ENCODE assay signal across 11 cellular contexts in genomic region chr5:139796061-139796806, GRCh38. TPM values are rescaled to one million over a fixed set of nuclear protein-coding genes. Genes with fewer than 3 reads are reported as not detected.
DNase-seq lines count a peak whose midpoint lies in the region; ATAC-seq, FAIRE-seq and TF ChIP-seq lines count a peak whose summit lies in the region.
"Had no signal": no experiment of that assay in that cellular context is flagged by ENCODE, and none has a peak within 500 bp of the region (broad histone marks: within the 10 kb centered on the region; RNA-seq: fewer than 3 reads in every experiment).

No MANE protein-coding gene starts in this region.

- H3K23ac ChIP-seq in H1 (ENCODE audit: insufficient read length), result no peak overlapping the region

- no peak overlapping the region for H2BK12ac ChIP-seq in H1 (ENCODE audit: low read depth, low read length)

- no peak overlapping the region for H3K27ac ChIP-seq in H1 (ENCODE audit: low read depth, low read length)

- no peak overlapping the region for H2BK5ac ChIP-seq in H1 (ENCODE audit: low read depth, low read length)

- H3K4me3 ChIP-seq in H1 (ENCODE audit: extremely low read depth in 1 of 4, insufficient read depth in 2 of 4, low read depth in 3 of 4, low read length in 4 of 4), result peak overlapping the region; percentile 35 to 81 (median 50)
- H3K4me3 ChIP-seq in neuron (ENCODE audit: low read length), result peak overlapping the region; percentile 33

- H4K91ac ChIP-seq in H1 (replicated peaks; ENCODE audit: insufficient read length, low read length), result no peak overlapping the region

- peak in 2 of 3 experiments; percentile 48 for DNase-seq in NCI-H1417 (lab: John Stamatoyannopoulos, UW)
- no peak for DNase-seq in NCI-H1417 treated with DMSO at 0.1 percent for 48 hours (lab: John Stamatoyannopoulos, UW)
- DNase-seq in H1 (ENCODE audit: low read depth in 1 of 2, low spot score in 2 of 2), result peak in 1 of 2 experiments; percentile 63
- DNase-seq in HUDEP-2 (lab: John Stamatoyannopoulos, UW; ENCODE audit: unreplicated experiment in 76 of 76), result no peak
- DNase-seq: effector CD8-positive, alpha-beta T cell; kidney had no signal

- TF ChIP-seq EP300 in Ishikawa (IDR thresholded peaks at IDR 0.05; ENCODE audit: borderline replicate concordance) (no peak), H1 (IDR thresholded peaks at IDR 0.05; ENCODE audit: borderline replicate concordance in 1 of 2, low read depth in 2 of 2, low read length in 2 of 2) (no peak)

- no peak overlapping the region for H3K9ac ChIP-seq in H1 (replicated peaks in 1 of 4; ENCODE audit: extremely low read depth in 1 of 4, low read depth in 3 of 4, low read length in 3 of 4)

- no peak overlapping the region for H2BK20ac ChIP-seq in H1 (ENCODE audit: low read length)

- TF ChIP-seq CTCF in H1 (IDR thresholded peaks at IDR 0.05; ENCODE audit: control extremely low read depth in 1 of 3, insufficient read depth in 1 of 3, low read depth in 1 of 3, low read length in 3 of 3), result 0 out of 4 replicates have a peak, but pooled peaks of 1 of the 3 experiments have one; percentile 3

- no peak for TF ChIP-seq RAD21 in Ishikawa (IDR thresholded peaks at IDR 0.05; ENCODE audit: low read depth)
- no peak for TF ChIP-seq RAD21 in H1 (IDR thresholded peaks at IDR 0.05 in 1 of 2, conservative IDR thresholded peaks at IDR 0.05 in 1 of 2; ENCODE audit: low read depth in 2 of 2, low read length in 2 of 2)

- H4K8ac ChIP-seq in H1 (ENCODE audit: extremely low read depth, insufficient read depth, low read length), result no peak overlapping the region; the same call in 1 of the 2 replicates

- peak overlapping the region; percentile 81 to 83 for H3K4me2 ChIP-seq in H1 (ENCODE audit: insufficient read depth in 1 of 2, low read depth in 2 of 2, low read length in 2 of 2)

- H3K27me3 ChIP-seq in H1 (replicated peaks in 1 of 4; ENCODE audit: control insufficient read depth in 3 of 4, extremely low read depth in 1 of 4, insufficient read depth in 3 of 4, low read length in 3 of 4) (peaks cover 41 to 74% (median 61%) of the 10 kb centered on the region in 4 experiments), neuron (ENCODE audit: insufficient read depth, low read length) (peaks cover 60% of the 10 kb centered on the region)

- H3K4ac ChIP-seq in H1 (replicated peaks; ENCODE audit: insufficient read length, low read depth, low read length), result no peak overlapping the region

- H2AFZ ChIP-seq in H1 (ENCODE audit: low read length) (no peak overlapping the region), neuron (ENCODE audit: low read depth, low read length) (peak overlapping the region; percentile 81)

- no peak for TF ChIP-seq POLR2A in H1 (IDR thresholded peaks at IDR 0.05; ENCODE audit: control extremely low read depth in 1 of 2, low read depth in 2 of 2, low read length in 2 of 2)

- WGBS in H1 (ENCODE audit: extremely low coverage in 1 of 2, insufficient coverage in 1 of 2, insufficient read length in 1 of 2, insufficient replicate concordance in 2 of 2, low coverage in 1 of 2, low lambda C conversion rate in 2 of 2, missing lambda C conversion rate in 1 of 2), 2 experiments, result 3% methylated on average over 23 of the region's 47 CpGs; no CpG with 5 or more reads in 1 of the 2 experiments

- FAIRE-seq in H1 (lab: Jason Lieb, UNC), result no peak
- FAIRE-seq: kidney, TTC549 had no signal

- no peaks in the 10 kb centered on the region for H3K79me1 ChIP-seq in H1 (ENCODE audit: low read depth, low read length)

- H3K56ac ChIP-seq in H1 (replicated peaks; ENCODE audit: insufficient read length, low read depth, low read length), result no peak overlapping the region

- no peak for ATAC-seq in HG02885 (IDR thresholded peaks at IDR 0.05; ENCODE audit: poor library complexity, unreplicated experiment)
- no peak for ATAC-seq in GM18502 (IDR thresholded peaks at IDR 0.05; ENCODE audit: poor library complexity, unreplicated experiment)

- H3K14ac ChIP-seq in H1 (ENCODE audit: insufficient read length), result no peak overlapping the region

- H2AK5ac ChIP-seq in H1 (ENCODE audit: low read depth, low read length), result no peak overlapping the region

- CTCF ChIA-PET in H1 (lab: Charles Lee; ENCODE audit: partially characterized antibody), result interaction anchor here (0.6 to 5.6 kb wide), 15 partner anchors 8 to 245 kb away, joined by 3 to 49 read pairs (median 8); no protein-coding TSS in a partner anchor

- H2BK120ac ChIP-seq in H1 (replicated peaks; ENCODE audit: low read depth, low read length), result no peak overlapping the region

- no peaks in the 10 kb centered on the region for H4K20me1 ChIP-seq in H1 (replicated peaks in 1 of 2; ENCODE audit: control insufficient read depth in 1 of 2, insufficient read depth in 2 of 2, low read length in 2 of 2)

- H3K18ac ChIP-seq in H1 (ENCODE audit: extremely low read depth, low read length), result no peak overlapping the region; the same call in 1 of the 2 replicates

- H3K9me3 ChIP-seq in H1 (ENCODE audit: insufficient read depth in 2 of 2, low read depth in 1 of 2, low read length in 1 of 2) (no peaks in the 10 kb centered on the region), neuron (ENCODE audit: low read length) (peaks cover 2% of the 10 kb centered on the region)

- POLR2A ChIA-PET in H1 (lab: Charles Lee; ENCODE audit: partially characterized antibody), result interaction anchor here (0.8 to 1.5 kb wide), 3 partner anchors 9 to 26 kb away, joined by 3 to 7 read pairs (median 5); no protein-coding TSS in a partner anchor

- H3K4me1 ChIP-seq in H1 (replicated peaks in 1 of 4; ENCODE audit: control insufficient read depth in 3 of 4, insufficient read depth in 4 of 4, low read length in 3 of 4) (peaks cover 2 to 7% (median 2%) of the 10 kb centered on the region in 4 experiments; a peak in 3 of 7 replicates), neuron (ENCODE audit: insufficient read depth, low read length) (peaks cover 4% of the 10 kb centered on the region)

- H3K79me2 ChIP-seq in H1 (ENCODE audit: control insufficient read depth in 1 of 2, insufficient read depth in 2 of 2, low read length in 2 of 2), result no peaks in the 10 kb centered on the region

- H2BK15ac ChIP-seq in H1 (ENCODE audit: low read length), result no peak overlapping the region

- peaks cover 7% of the 10 kb centered on the region; the same call in 1 of the 2 replicates for H3K23me2 ChIP-seq in H1 (ENCODE audit: low read depth, low read length)

- H4K5ac ChIP-seq in H1 (ENCODE audit: insufficient read length, low read depth, low read length), result no peak overlapping the region

- no peaks in the 10 kb centered on the region for H3K36me3 ChIP-seq in H1 (ENCODE audit: control insufficient read depth in 2 of 4, insufficient read depth in 4 of 4, low read length in 3 of 4)
- no peaks in the 10 kb centered on the region for H3K36me3 ChIP-seq in neuron (ENCODE audit: insufficient read depth, low read length)

TF ChIP-seq in Ishikawa, 13 proteins besides CTCF, POLR2A, EP300 and RAD21 (continues in another document):
- 0 out of 2 replicates have a peak, but pooled peaks have one; percentile 21 for TF ChIP-seq ZBTB7A (IDR thresholded peaks at IDR 0.05; ENCODE audit: low read depth)

TF ChIP-seq in H1, 55 proteins besides CTCF, POLR2A, EP300 and RAD21:
- TF ChIP-seq HDAC2 (IDR thresholded peaks at IDR 0.05; ENCODE audit: borderline replicate concordance in 1 of 2, low read depth in 2 of 2, low read length in 2 of 2) (0 out of 4 replicates have a peak, but pooled peaks of 1 of the 2 experiments have one; percentile 62), SUZ12 (IDR thresholded peaks at IDR 0.05; ENCODE audit: low read length) (peak; percentile 11; the same call in 1 of the 2 replicates), YY1 (IDR thresholded peaks at IDR 0.05; ENCODE audit: low read depth, low read length) (0 out of 2 replicates have a peak, but pooled peaks have one; percentile 15), JUN (IDR thresholded peaks at IDR 0.05; ENCODE audit: low read depth, low read length) (no peak), CEBPB (IDR thresholded peaks at IDR 0.05; ENCODE audit: low read depth, low read length) (no peak), SIN3A (conservative IDR thresholded peaks at IDR 0.05 in 1 of 2, IDR thresholded peaks at IDR 0.05 in 1 of 2; ENCODE audit: low read depth in 1 of 2, low read length in 2 of 2) (peak in 1 of 2 experiments; percentile 25; a peak in 2 of 4 replicates), HDAC6 (IDR thresholded peaks at IDR 0.05; ENCODE audit: low read depth, low read length) (no peak), EZH2 (IDR thresholded peaks at IDR 0.05; ENCODE audit: low read depth, low read length, severe bottlenecking) (peak; percentile 23), RNF2 (IDR thresholded peaks at IDR 0.05; ENCODE audit: borderline replicate concordance, low read depth, low read length, missing control alignments, poor library complexity, severe bottlenecking) (peak; percentile 7), BCL11A (IDR thresholded peaks at IDR 0.05; ENCODE audit: low read depth in 2 of 2, low read length in 2 of 2) (no peak), TEAD4 (IDR thresholded peaks at IDR 0.05; ENCODE audit: low read depth, low read length) (no peak)

RNA-seq across cellular contexts. Expression of gene PSD2, which starts 0.6 kb away (rescaled TPM):
- total RNA-seq in H1 (2021; fragmentation: NEBNext Ultra II Directional; extraction: Animal tissue kit (Norgen Biotek cat#: 25700)), result 0.06 and 0.13 TPM in 2 replicates
- polyA plus RNA-seq in H1 (2011; rRNA removed), result 0.14 and 0.25 TPM in 2 replicates
- polyA plus RNA-seq in H1 (2011; cell fraction: cytosol; rRNA removed), result 0.23 TPM
- polyA plus RNA-seq in H1 (2011; cell fraction: nucleus; rRNA removed), result 0.48 TPM
- polyA plus RNA-seq in H1 (2012, experiment 1 of 2), result 0.09 to 0.24 TPM (median 0.15 TPM) in 4 replicates
- 0.14 TPM for polyA plus RNA-seq in H1 (2012, experiment 2 of 2)
- 0.06 TPM for polyA plus RNA-seq in H1 (2013, experiment 1 of 2)
- 0.09 TPM for polyA plus RNA-seq in H1 (2013, experiment 2 of 2)
- polyA minus RNA-seq in H1 (2011; rRNA and poly(A)+ RNA removed), result 0.17 TPM in 1 of 2 replicates, not detected in the other
- polyA minus RNA-seq in H1 (2011; cell fraction: cytosol; rRNA and poly(A)+ RNA removed), result not detected
- 0.20 TPM for polyA minus RNA-seq in H1 (2011; cell fraction: nucleus; rRNA and poly(A)+ RNA removed)

Comparison
In these comparisons a context has a peak if more than half of its experiments do, and no peak if none do; other contexts are left out.
1. DNase-seq: peak in NCI-H1417 (2 of 3); none in NCI-H1417 treated with DMSO at 0.1 percent for 48 hours (single experiment) and HUDEP-2 (0 of 76).